ENCODE assay signal across 1 cellular context in genomic region chr14:68782091-68782981, GRCh38.
TF ChIP-seq lines count a peak whose summit lies in the region.

No MANE protein-coding gene starts in this region.

TF ChIP-seq in HepG2, 621 proteins besides CTCF, POLR2A, EP300 and RAD21:
- TF ChIP-seq ARHGAP35 (CRISPR knock-in tag; IDR thresholded peaks at IDR 0.05; ENCODE audit: borderline replicate concordance), result no peak
- no peak for TF ChIP-seq ZNF274 (CRISPR knock-in tag; IDR thresholded peaks at IDR 0.05)
- TF ChIP-seq KDM1A (CRISPR knock-in tag; IDR thresholded peaks at IDR 0.05), result peak; percentile 44; the same call in 1 of the 2 replicates
- TF ChIP-seq NCOA2 (CRISPR knock-in tag; IDR thresholded peaks at IDR 0.05), result no peak
- TF ChIP-seq ZNF768 (CRISPR knock-in tag; IDR thresholded peaks at IDR 0.05), result peak; percentile 89
- TF ChIP-seq ZNF687 (CRISPR knock-in tag; IDR thresholded peaks at IDR 0.05), result peak; percentile 48
- no peak for TF ChIP-seq RXRB (CRISPR knock-in tag; IDR thresholded peaks at IDR 0.05; ENCODE audit: borderline replicate concordance)
TF ChIP-seq in HepG2: peak in this region for 3.
